Comparison of ENCODE assay signal across 1 cellular context in the genomic region with DNA sequence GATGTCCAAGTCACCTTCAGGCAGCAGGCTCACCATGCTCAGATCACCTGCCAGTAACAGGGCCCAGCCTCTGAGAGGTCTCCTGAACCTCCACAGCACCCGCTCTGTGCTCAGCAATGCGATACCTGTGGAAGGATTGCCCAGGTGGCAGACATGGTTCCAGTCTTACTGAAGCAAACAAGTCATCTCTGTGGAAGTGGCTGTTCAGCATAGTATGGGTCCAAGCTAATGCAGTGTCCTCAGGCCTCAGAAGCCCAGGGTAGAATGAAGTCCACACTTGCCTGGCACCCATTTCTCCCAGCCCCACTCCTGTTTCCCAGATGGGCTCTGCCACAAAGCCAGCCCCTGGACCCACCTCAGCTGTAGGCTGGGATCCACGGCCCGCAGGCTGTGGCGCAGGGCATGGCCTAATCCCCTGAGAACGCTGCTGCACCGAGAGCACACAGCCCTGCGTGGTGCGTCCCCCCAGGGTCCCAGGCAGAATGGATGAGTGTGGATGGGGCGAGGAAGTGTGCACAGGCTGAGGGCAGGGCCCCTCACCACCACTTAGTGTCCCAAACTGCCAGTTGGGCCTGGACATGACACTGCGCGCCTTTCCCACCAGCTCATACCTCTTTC.
TF ChIP-seq lines count a peak whose summit lies in the region.

No MANE protein-coding gene starts in this region.

TF ChIP-seq in K562, 482 proteins besides CTCF, POLR2A, EP300 and RAD21 (continued from another document):
- TF ChIP-seq PHF8 (IDR thresholded peaks at IDR 0.05; ENCODE audit: borderline replicate concordance, low read length) (0 out of 2 replicates have a peak, but pooled peaks have one; percentile 45), YY1 (IDR thresholded peaks at IDR 0.05; ENCODE audit: borderline replicate concordance in 1 of 3, control insufficient read depth in 1 of 3, extremely low read depth in 1 of 3, insufficient read depth in 3 of 3, insufficient read length in 1 of 3, insufficient replicate concordance in 2 of 3, low read depth in 1 of 3, low read length in 2 of 3) (no peak), ZNF75A (CRISPR knock-in tag; IDR thresholded peaks at IDR 0.05) (no peak), SRSF3 (IDR thresholded peaks at IDR 0.05; ENCODE audit: insufficient read depth, low read length) (no peak), WHSC1 (IDR thresholded peaks at IDR 0.05; ENCODE audit: low read length) (no peak), ZNF384 (IDR thresholded peaks at IDR 0.05; ENCODE audit: low read depth, low read length) (no peak), ZEB2 (IDR thresholded peaks at IDR 0.05) (no peak), FOXK1 (CRISPR knock-in tag; IDR thresholded peaks at IDR 0.05; ENCODE audit: borderline replicate concordance) (no peak), POLR2H (tag; IDR thresholded peaks at IDR 0.05; ENCODE audit: low read depth) (no peak), SAFB (IDR thresholded peaks at IDR 0.05; ENCODE audit: borderline replicate concordance, low read depth, low read length) (no peak), RBM39 (optimal IDR thresholded peaks at IDR 0.05; ENCODE audit: low read depth, low read length) (no peak), FOXA3 (CRISPR knock-in tag; conservative IDR thresholded peaks at IDR 0.05 in 1 of 2, IDR thresholded peaks at IDR 0.05 in 1 of 2) (0 out of 4 replicates have a peak, but pooled peaks of 1 of the 2 experiments have one; percentile 56), SNRNP70 (optimal IDR thresholded peaks at IDR 0.05; ENCODE audit: low read depth, low read length) (no peak), MLLT1 (IDR thresholded peaks at IDR 0.05) (no peak), ZNF232 (CRISPR knock-in tag; IDR thresholded peaks at IDR 0.05) (no peak), POLR2B (IDR thresholded peaks at IDR 0.05; ENCODE audit: low read depth, partially characterized antibody) (no peak), PHTF2 (CRISPR knock-in tag; IDR thresholded peaks at IDR 0.05) (no peak), RFX7 (CRISPR knock-in tag; IDR thresholded peaks at IDR 0.05) (no peak), NBN (IDR thresholded peaks at IDR 0.05; ENCODE audit: low read depth) (no peak), CREBBP (IDR thresholded peaks at IDR 0.05; ENCODE audit: low read depth, low read length) (no peak), FOXP1 (CRISPR knock-in tag; IDR thresholded peaks at IDR 0.05) (no peak)
- TF ChIP-seq, protein P1, sequence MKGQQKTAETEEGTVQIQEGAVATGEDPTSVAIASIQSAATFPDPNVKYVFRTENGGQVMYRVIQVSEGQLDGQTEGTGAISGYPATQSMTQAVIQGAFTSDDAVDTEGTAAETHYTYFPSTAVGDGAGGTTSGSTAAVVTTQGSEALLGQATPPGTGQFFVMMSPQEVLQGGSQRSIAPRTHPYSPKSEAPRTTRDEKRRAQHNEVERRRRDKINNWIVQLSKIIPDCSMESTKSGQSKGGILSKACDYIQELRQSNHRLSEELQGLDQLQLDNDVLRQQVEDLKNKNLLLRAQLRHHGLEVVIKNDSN (CRISPR knock-in tag; IDR thresholded peaks at IDR 0.05), result peak; percentile 36; the same call in 1 of the 2 replicates
- TF ChIP-seq, protein P2, sequence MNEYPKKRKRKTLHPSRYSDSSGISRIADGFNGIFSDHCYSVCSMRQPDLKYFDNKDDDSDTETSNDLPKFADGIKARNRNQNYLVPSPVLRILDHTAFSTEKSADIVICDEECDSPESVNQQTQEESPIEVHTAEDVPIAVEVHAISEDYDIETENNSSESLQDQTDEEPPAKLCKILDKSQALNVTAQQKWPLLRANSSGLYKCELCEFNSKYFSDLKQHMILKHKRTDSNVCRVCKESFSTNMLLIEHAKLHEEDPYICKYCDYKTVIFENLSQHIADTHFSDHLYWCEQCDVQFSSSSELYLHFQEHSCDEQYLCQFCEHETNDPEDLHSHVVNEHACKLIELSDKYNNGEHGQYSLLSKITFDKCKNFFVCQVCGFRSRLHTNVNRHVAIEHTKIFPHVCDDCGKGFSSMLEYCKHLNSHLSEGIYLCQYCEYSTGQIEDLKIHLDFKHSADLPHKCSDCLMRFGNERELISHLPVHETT (CRISPR knock-in tag; conservative IDR thresholded peaks at IDR 0.05 in 1 of 2, IDR thresholded peaks at IDR 0.05 in 1 of 2), result peak in 1 of 2 experiments; percentile 21; a peak in 1 of 4 replicates
- TF ChIP-seq, protein P3, sequence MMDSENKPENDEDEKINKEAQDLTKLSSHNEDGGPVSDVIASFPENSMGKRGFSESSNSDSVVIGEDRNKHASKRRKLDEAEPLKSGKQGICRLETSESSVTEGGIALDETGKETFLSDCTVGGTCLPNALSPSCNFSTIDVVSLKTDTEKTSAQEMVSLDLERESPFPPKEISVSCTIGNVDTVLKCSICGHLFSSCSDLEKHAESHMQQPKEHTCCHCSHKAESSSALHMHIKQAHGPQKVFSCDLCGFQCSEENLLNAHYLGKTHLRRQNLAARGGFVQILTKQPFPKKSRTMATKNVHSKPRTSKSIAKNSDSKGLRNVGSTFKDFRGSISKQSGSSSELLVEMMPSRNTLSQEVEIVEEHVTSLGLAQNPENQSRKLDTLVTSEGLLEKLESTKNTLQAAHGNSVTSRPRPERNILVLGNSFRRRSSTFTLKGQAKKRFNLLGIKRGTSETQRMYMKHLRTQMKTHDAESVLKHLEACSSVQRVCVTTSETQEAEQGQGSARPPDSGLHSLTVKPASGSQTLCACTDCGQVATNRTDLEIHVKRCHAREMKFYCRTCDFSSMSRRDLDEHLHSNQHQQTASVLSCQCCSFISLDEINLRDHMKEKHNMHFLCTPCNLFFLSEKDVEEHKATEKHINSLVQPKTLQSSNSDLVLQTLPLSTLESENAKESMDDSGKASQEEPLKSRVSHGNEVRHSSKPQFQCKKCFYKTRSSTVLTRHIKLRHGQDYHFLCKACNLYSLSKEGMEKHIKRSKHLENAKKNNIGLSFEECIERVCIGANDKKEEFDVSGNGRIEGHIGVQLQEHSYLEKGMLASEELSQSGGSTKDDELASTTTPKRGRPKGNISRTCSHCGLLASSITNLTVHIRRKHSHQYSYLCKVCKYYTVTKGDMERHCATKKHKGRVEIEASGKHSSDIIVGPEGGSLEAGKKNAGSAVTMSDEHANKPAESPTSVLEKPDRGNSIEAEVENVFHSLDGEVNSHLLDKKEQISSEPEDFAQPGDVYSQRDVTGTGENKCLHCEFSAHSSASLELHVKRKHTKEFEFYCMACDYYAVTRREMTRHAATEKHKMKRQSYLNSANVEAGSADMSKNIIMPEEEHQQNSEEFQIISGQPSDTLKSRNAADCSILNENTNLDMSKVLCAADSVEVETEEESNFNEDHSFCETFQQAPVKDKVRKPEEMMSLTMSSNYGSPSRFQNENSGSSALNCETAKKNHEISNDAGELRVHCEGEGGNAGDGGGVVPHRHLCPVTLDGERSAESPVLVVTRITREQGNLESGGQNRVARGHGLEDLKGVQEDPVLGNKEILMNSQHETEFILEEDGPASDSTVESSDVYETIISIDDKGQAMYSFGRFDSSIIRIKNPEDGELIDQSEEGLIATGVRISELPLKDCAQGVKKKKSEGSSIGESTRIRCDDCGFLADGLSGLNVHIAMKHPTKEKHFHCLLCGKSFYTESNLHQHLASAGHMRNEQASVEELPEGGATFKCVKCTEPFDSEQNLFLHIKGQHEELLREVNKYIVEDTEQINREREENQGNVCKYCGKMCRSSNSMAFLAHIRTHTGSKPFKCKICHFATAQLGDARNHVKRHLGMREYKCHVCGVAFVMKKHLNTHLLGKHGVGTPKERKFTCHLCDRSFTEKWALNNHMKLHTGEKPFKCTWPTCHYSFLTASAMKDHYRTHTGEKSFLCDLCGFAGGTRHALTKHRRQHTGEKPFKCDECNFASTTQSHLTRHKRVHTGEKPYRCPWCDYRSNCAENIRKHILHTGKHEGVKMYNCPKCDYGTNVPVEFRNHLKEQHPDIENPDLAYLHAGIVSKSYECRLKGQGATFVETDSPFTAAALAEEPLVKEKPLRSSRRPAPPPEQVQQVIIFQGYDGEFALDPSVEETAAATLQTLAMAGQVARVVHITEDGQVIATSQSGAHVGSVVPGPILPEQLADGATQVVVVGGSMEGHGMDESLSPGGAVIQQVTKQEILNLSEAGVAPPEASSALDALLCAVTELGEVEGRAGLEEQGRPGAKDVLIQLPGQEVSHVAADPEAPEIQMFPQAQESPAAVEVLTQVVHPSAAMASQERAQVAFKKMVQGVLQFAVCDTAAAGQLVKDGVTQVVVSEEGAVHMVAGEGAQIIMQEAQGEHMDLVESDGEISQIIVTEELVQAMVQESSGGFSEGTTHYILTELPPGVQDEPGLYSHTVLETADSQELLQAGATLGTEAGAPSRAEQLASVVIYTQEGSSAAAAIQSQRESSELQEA (IDR thresholded peaks at IDR 0.05; ENCODE audit: low read depth), result no peak
- TF ChIP-seq, protein P4, sequence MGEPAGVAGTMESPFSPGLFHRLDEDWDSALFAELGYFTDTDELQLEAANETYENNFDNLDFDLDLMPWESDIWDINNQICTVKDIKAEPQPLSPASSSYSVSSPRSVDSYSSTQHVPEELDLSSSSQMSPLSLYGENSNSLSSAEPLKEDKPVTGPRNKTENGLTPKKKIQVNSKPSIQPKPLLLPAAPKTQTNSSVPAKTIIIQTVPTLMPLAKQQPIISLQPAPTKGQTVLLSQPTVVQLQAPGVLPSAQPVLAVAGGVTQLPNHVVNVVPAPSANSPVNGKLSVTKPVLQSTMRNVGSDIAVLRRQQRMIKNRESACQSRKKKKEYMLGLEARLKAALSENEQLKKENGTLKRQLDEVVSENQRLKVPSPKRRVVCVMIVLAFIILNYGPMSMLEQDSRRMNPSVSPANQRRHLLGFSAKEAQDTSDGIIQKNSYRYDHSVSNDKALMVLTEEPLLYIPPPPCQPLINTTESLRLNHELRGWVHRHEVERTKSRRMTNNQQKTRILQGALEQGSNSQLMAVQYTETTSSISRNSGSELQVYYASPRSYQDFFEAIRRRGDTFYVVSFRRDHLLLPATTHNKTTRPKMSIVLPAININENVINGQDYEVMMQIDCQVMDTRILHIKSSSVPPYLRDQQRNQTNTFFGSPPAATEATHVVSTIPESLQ (CRISPR knock-in tag; IDR thresholded peaks at IDR 0.05), result no peak
